Comparison of ENCODE assay signal across 19 cellular contexts in the genomic region with DNA sequence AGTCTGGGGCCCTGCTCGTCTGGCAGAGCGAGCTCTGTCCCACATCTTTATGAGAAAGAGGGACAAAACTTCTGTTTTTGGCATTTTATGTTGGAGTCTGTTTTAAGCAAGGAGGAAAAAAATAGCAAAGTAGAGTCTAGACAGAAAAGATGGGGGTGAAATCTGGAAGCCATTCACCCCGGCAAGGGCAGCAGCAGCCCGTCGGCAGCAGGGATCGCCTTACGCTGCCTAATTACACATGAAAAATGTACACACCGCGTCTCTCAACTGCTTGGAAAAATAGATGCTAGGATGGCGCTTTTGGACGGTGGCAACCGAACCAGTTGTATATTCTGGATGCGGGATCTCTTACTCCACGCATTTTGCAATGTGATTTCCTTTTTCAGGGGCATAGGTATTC.
DNase-seq lines count a peak whose midpoint lies in the region; ATAC-seq and TF ChIP-seq lines count a peak whose summit lies in the region.
"Had no signal": no experiment of that assay in that cellular context is flagged by ENCODE, and none has a peak within 500 bp of the region (broad histone marks: within the 10 kb centered on the region; RNA-seq: fewer than 3 reads in every experiment).

No MANE protein-coding gene starts in this region.

- no peaks in the 10 kb centered on the region for H4K20me1 ChIP-seq in GM23338 (replicated peaks; ENCODE audit: insufficient read depth)
- H4K20me1 ChIP-seq in SK-N-SH (ENCODE audit: insufficient read depth) = no peaks in the 10 kb centered on the region

- no peak for ATAC-seq in GM23338

- peaks cover 3% of the 10 kb centered on the region; the same call in 1 of the 2 replicates for H3K9me2 ChIP-seq in GM23338 (ENCODE audit: insufficient read depth)
- H3K9me2 ChIP-seq in SK-N-SH = no peaks in the 10 kb centered on the region

- 75% methylated on average over 14 of the region's 14 CpGs for WGBS in SK-N-SH (ENCODE audit: low lambda C conversion rate)

- H3K27me3 Mint-ChIP-seq in GM23338 (ENCODE audit: insufficient read depth, low read depth, poor library complexity) = peaks cover 7% of the 10 kb centered on the region
- peaks cover 3% of the 10 kb centered on the region for H3K27me3 Mint-ChIP-seq in chondrocyte (ENCODE audit: low read depth)
- peaks cover 12% of the 10 kb centered on the region for H3K27me3 Mint-ChIP-seq in nephron progenitor cell (ENCODE audit: low read depth, poor library complexity)

- TF ChIP-seq CTCF in GM23338 (conservative IDR thresholded peaks at IDR 0.05; ENCODE audit: low read depth in 2 of 2) = no peak
- no peak for TF ChIP-seq CTCF in chondrocyte (IDR thresholded peaks at IDR 0.05)
- no peak for TF ChIP-seq CTCF in nephron progenitor cell (IDR thresholded peaks at IDR 0.05)
- TF ChIP-seq CTCF in SK-N-SH (IDR thresholded peaks at IDR 0.05) = no peak

- H3K79me2 ChIP-seq in GM23338 (replicated peaks; ENCODE audit: insufficient read depth) (no peaks in the 10 kb centered on the region), SK-N-SH (ENCODE audit: insufficient read depth) (no peaks in the 10 kb centered on the region)

- H3K27ac ChIP-seq in GM23338 (ENCODE audit: low read depth) (no peak overlapping the region), SK-N-SH (ENCODE audit: low read depth in 2 of 2, low read length in 1 of 2) (peak overlapping the region in 1 of 2 experiments; percentile 11; a peak in 1 of 4 replicates)
- H3K27ac ChIP-seq: C4-2B, KMS-11, SJCRH30 had no signal

- H3K36me3 ChIP-seq in GM23338 (ENCODE audit: insufficient read depth) = no peaks in the 10 kb centered on the region
- H3K36me3 ChIP-seq in SK-N-SH (replicated peaks in 1 of 2; ENCODE audit: control insufficient read depth in 1 of 2, insufficient read depth in 2 of 2, low read length in 1 of 2) = no peaks in the 10 kb centered on the region
- H3K36me3 ChIP-seq: SJCRH30 had no signal

- no peak for TF ChIP-seq RAD21 in SK-N-SH (IDR thresholded peaks at IDR 0.05; ENCODE audit: low read length)

- H3K4me3 ChIP-seq in GM23338 (no peak overlapping the region), SK-N-SH (ENCODE audit: low read depth in 2 of 2, low read length in 1 of 2) (no peak overlapping the region)
- H3K4me3 ChIP-seq: SJCRH30 had no signal

- H3K9me3 ChIP-seq in SK-N-SH = no peaks in the 10 kb centered on the region

- DNase-seq in NCI-H1436 (lab: John Stamatoyannopoulos, UW) = peak; percentile 10
- no peak for DNase-seq in NCI-H1436 treated with DMSO at 0.1 percent for 48 hours (lab: John Stamatoyannopoulos, UW)
- no peak for DNase-seq in GM23338 (ENCODE audit: low spot score)
- no peak for DNase-seq in chondrocyte (ENCODE audit: low spot score)
- peak; percentile 12 for DNase-seq in nephron progenitor cell
- no peak for DNase-seq in activated CD4-positive, CD25-positive, alpha-beta regulatory T cell (lab: John Stamatoyannopoulos, UW)
- DNase-seq in SK-N-SH = no peak
- DNase-seq in NCI-H146 treated with DMSO at 0.1 percent for 48 hours (lab: John Stamatoyannopoulos, UW; ENCODE audit: unreplicated experiment) = no peak
- DNase-seq: Calu3; CD8-positive, alpha-beta memory T cell; DMS53; GDM1; IMR-90; NCI-H187 treated with DMSO at 0.1 percent for 48 hours; NCI-H524; OCI-M1; SJCRH30 had no signal

- POLR2A ChIA-PET in SK-N-SH (lab: Yijun Ruan, JAX) = no interaction called here

- TF ChIP-seq EP300 in SK-N-SH (IDR thresholded peaks at IDR 0.05; ENCODE audit: borderline replicate concordance in 1 of 2, low read depth in 1 of 2, low read length in 1 of 2) = no peak

- H3F3A ChIP-seq in GM23338 (replicated peaks; ENCODE audit: low read depth) (no peaks in the 10 kb centered on the region), SK-N-SH (replicated peaks; ENCODE audit: insufficient read depth) (no peaks in the 10 kb centered on the region)

- H3K4me3 Mint-ChIP-seq in GM23338 (no peak overlapping the region), chondrocyte (ENCODE audit: unreplicated experiment) (peak overlapping the region; percentile 57), nephron progenitor cell (peak overlapping the region; percentile 45)
- H3K4me3 Mint-ChIP-seq: CD8-positive, alpha-beta memory T cell had no signal

- no peaks in the 10 kb centered on the region for H3K36me3 Mint-ChIP-seq in GM23338 (ENCODE audit: low read depth)
- H3K36me3 Mint-ChIP-seq in chondrocyte (ENCODE audit: low read depth) = no peaks in the 10 kb centered on the region
- H3K36me3 Mint-ChIP-seq in nephron progenitor cell (ENCODE audit: low read depth) = no peaks in the 10 kb centered on the region
- H3K36me3 Mint-ChIP-seq: CD8-positive, alpha-beta memory T cell had no signal

- H3K4me1 Mint-ChIP-seq in GM23338 (peaks cover 8% of the 10 kb centered on the region), chondrocyte (ENCODE audit: low read depth) (peaks cover 66% of the 10 kb centered on the region), nephron progenitor cell (peaks cover 36% of the 10 kb centered on the region)
- H3K4me1 Mint-ChIP-seq: CD8-positive, alpha-beta memory T cell had no signal

- H3K4me1 ChIP-seq in GM23338 (ENCODE audit: insufficient read depth) (no peaks in the 10 kb centered on the region), SK-N-SH (ENCODE audit: control insufficient read depth in 1 of 2, insufficient read depth in 2 of 2, low read depth in 1 of 2, low read length in 1 of 2) (peaks cover 6 to 9% of the 10 kb centered on the region in 2 experiments; a peak in 2 of 4 replicates)

- H3K4me2 ChIP-seq in GM23338 (no peak overlapping the region), SK-N-SH (no peak overlapping the region)
- H3K4me2 ChIP-seq: KMS-11 had no signal

- H3K9me3 Mint-ChIP-seq in GM23338 (peaks cover 6% of the 10 kb centered on the region; the same call in 2 of the 3 replicates), chondrocyte (ENCODE audit: low read depth) (no peaks in the 10 kb centered on the region), nephron progenitor cell (peaks cover 3% of the 10 kb centered on the region)

- H3K9ac ChIP-seq in SK-N-SH = no peak overlapping the region
- H3K9ac ChIP-seq: KMS-11 had no signal

- H2AFZ ChIP-seq in GM23338 = peak overlapping the region; percentile 45; the same call in 1 of the 2 replicates
- H2AFZ ChIP-seq in SK-N-SH (ENCODE audit: low read depth) = no peak overlapping the region

- H3K27ac Mint-ChIP-seq in GM23338 = no peak overlapping the region
- peak overlapping the region; percentile 60 for H3K27ac Mint-ChIP-seq in chondrocyte (ENCODE audit: unreplicated experiment)
- H3K27ac Mint-ChIP-seq in nephron progenitor cell = peak overlapping the region; percentile 24
- H3K27ac Mint-ChIP-seq: CD8-positive, alpha-beta memory T cell had no signal

- H3K27me3 ChIP-seq in GM23338 (ENCODE audit: insufficient read depth) (no peaks in the 10 kb centered on the region), SK-N-SH (ENCODE audit: insufficient read depth) (peaks cover 19% of the 10 kb centered on the region; the same call in 1 of the 2 replicates)

- CTCF ChIA-PET in SK-N-SH (lab: Yijun Ruan, JAX) = no interaction called here

TF ChIP-seq in GM23338, 12 proteins besides CTCF, POLR2A, EP300 and RAD21 (continues in another document):
- TF ChIP-seq NANOG (IDR thresholded peaks at IDR 0.05; ENCODE audit: borderline replicate concordance) (no peak), JUNB (IDR thresholded peaks at IDR 0.05; ENCODE audit: unreplicated experiment) (no peak), ZNF114 (CRISPR knock-in tag; IDR thresholded peaks at IDR 0.05) (no peak), CREB1 (CRISPR knock-in tag; IDR thresholded peaks at IDR 0.05; ENCODE audit: low read depth) (no peak), POLR2AphosphoS5 (IDR thresholded peaks at IDR 0.05; ENCODE audit: low read depth) (no peak)

TF ChIP-seq in SK-N-SH, 30 proteins besides CTCF, POLR2A, EP300 and RAD21:
- TF ChIP-seq, protein P1, sequence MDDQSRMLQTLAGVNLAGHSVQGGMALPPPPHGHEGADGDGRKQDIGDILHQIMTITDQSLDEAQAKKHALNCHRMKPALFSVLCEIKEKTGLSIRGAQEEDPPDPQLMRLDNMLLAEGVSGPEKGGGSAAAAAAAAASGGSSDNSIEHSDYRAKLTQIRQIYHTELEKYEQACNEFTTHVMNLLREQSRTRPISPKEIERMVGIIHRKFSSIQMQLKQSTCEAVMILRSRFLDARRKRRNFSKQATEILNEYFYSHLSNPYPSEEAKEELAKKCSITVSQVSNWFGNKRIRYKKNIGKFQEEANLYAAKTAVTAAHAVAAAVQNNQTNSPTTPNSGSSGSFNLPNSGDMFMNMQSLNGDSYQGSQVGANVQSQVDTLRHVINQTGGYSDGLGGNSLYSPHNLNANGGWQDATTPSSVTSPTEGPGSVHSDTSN (IDR thresholded peaks at IDR 0.05) = no peak
- no peak for TF ChIP-seq MAX (IDR thresholded peaks at IDR 0.05; ENCODE audit: low read depth)
- no peak for TF ChIP-seq RCOR1 (IDR thresholded peaks at IDR 0.05; ENCODE audit: low read length)
- TF ChIP-seq, protein P2, sequence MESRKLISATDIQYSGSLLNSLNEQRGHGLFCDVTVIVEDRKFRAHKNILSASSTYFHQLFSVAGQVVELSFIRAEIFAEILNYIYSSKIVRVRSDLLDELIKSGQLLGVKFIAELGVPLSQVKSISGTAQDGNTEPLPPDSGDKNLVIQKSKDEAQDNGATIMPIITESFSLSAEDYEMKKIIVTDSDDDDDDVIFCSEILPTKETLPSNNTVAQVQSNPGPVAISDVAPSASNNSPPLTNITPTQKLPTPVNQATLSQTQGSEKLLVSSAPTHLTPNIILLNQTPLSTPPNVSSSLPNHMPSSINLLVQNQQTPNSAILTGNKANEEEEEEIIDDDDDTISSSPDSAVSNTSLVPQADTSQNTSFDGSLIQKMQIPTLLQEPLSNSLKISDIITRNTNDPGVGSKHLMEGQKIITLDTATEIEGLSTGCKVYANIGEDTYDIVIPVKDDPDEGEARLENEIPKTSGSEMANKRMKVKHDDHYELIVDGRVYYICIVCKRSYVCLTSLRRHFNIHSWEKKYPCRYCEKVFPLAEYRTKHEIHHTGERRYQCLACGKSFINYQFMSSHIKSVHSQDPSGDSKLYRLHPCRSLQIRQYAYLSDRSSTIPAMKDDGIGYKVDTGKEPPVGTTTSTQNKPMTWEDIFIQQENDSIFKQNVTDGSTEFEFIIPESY (IDR thresholded peaks at IDR 0.05; ENCODE audit: borderline replicate concordance, low read depth) = no peak
- no peak for TF ChIP-seq TCF12 (IDR thresholded peaks at IDR 0.05)
- no peak for TF ChIP-seq GATA2 (CRISPR knock-in tag; IDR thresholded peaks at IDR 0.05)
- no peak for TF ChIP-seq POLR2AphosphoS5 (IDR thresholded peaks at IDR 0.05; ENCODE audit: low read depth, low read length)
- TF ChIP-seq JUND (IDR thresholded peaks at IDR 0.05) = no peak

Comparison
In these comparisons a context has a peak if more than half of its experiments do, and no peak if none do; other contexts are left out.
1. DNase-seq: peak in NCI-H1436 (single experiment) and nephron progenitor cell (single experiment); none in NCI-H1436 treated with DMSO at 0.1 percent for 48 hours (single experiment), GM23338 (single experiment), chondrocyte (single experiment), activated CD4-positive, CD25-positive, alpha-beta regulatory T cell (0 of 4), SK-N-SH (single experiment) and NCI-H146 treated with DMSO at 0.1 percent for 48 hours (single experiment).